ENCODE assay signal across 14 cellular contexts in the genomic region with DNA sequence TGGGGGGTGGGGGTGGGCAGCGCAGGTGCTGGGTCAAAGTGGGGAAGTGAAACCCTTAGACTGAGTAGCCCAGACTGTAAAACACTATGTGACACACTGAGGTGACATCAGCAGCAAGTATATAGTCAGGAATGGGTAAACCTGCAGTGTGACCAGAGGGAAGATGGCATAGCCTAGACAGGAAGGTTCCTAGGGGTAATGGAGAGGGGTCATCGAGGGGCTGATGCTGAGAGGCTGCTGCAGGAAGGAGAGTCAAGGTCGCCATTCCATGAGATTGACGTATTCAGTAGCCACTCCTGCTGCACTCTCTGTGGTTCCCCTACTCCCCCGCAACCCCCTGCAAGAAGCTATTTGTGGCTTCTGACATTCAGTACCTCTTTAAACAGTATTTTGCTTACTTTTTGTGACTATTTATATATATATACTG.
A peak's percentile ranks its signal among the peaks of the same experiment; 100 is the strongest.
DNase-seq lines count a peak whose midpoint lies in the region; ATAC-seq, FAIRE-seq and TF ChIP-seq lines count a peak whose summit lies in the region.
"Had no signal": no experiment of that assay in that cellular context is flagged by ENCODE, and none has a peak within 500 bp of the region (broad histone marks: within the 10 kb centered on the region; RNA-seq: fewer than 3 reads in every experiment).

No MANE protein-coding gene starts in this region.

- H3K9ac ChIP-seq in endodermal cell (ENCODE audit: extremely low read depth, low read length, poor library complexity, severe bottlenecking): no peak overlapping the region

- H3K9me3 Mint-ChIP-seq in endodermal cell: no peaks in the 10 kb centered on the region
- H3K9me3 Mint-ChIP-seq: stimulated activated naive CD8-positive, alpha-beta T cell treated with anti-CD3 and anti-CD28 coated beads, Interleukin-15, amount 100 ng/mL, for 72 hours had no signal

- H3K9me3 ChIP-seq in prostate gland (no peaks in the 10 kb centered on the region), endodermal cell (ENCODE audit: control insufficient read depth, low read length) (no peaks in the 10 kb centered on the region)
- H3K9me3 ChIP-seq: gastrocnemius medialis had no signal

- H3K4me1 ChIP-seq in prostate gland (replicated peaks): no peaks in the 10 kb centered on the region
- peaks cover 18% of the 10 kb centered on the region for H3K4me1 ChIP-seq in endodermal cell (ENCODE audit: control insufficient read depth, insufficient read depth, low read length)
- H3K4me1 ChIP-seq: gastrocnemius medialis had no signal

- TF ChIP-seq CTCF in GM20000 (IDR thresholded peaks at IDR 0.05; ENCODE audit: extremely low read depth, missing control alignments): no peak
- TF ChIP-seq CTCF in prostate gland (IDR thresholded peaks at IDR 0.05): no peak
- no peak for TF ChIP-seq CTCF in endodermal cell (conservative IDR thresholded peaks at IDR 0.05)

- no peak for TF ChIP-seq POLR2A in prostate gland (IDR thresholded peaks at IDR 0.05)

- H3K27ac ChIP-seq in prostate gland (no peak overlapping the region), endodermal cell (ENCODE audit: low read depth, low read length) (no peak overlapping the region)
- H3K27ac ChIP-seq: gastrocnemius medialis had no signal

- H3K4me3 ChIP-seq in prostate gland (no peak overlapping the region), endodermal cell (ENCODE audit: low read length) (no peak overlapping the region)
- H3K4me3 ChIP-seq: gastrocnemius medialis, lung had no signal

- no peak overlapping the region for H3K27ac Mint-ChIP-seq in endodermal cell
- H3K27ac Mint-ChIP-seq: activated naive CD8-positive, alpha-beta T cell; stimulated activated naive CD8-positive, alpha-beta T cell treated with anti-CD3 and anti-CD28 coated beads, Interleukin-15, amount 100 ng/mL, for 72 hours had no signal

- H3K4me1 Mint-ChIP-seq in endodermal cell: peaks cover 37% of the 10 kb centered on the region
- H3K4me1 Mint-ChIP-seq: stimulated activated naive CD8-positive, alpha-beta T cell treated with anti-CD3 and anti-CD28 coated beads, Interleukin-15, amount 100 ng/mL, for 72 hours had no signal

- peak; percentile 8 for DNase-seq in GM18507 (ENCODE audit: extremely low spot score, insufficient read length, low read depth)
- DNase-seq in GM20000 (ENCODE audit: low spot score): peak; percentile 40
- no peak for DNase-seq in prostate gland (ENCODE audit: low spot score)
- no peak for DNase-seq in NCI-H1417 (lab: John Stamatoyannopoulos, UW)
- DNase-seq in stimulated activated CD4-positive, alpha-beta T cell treated with anti-CD3 and anti-CD28 coated beads, Interleukin-2, amount 100 ng/mL, for 48 hours: no peak
- no peak for DNase-seq in endodermal cell
- DNase-seq: gastrocnemius medialis; HCEC 1CT; NCI-H446; stimulated activated naive CD8-positive, alpha-beta T cell treated with anti-CD3 and anti-CD28 coated beads, Interleukin-15, amount 100 ng/mL, for 72 hours had no signal

- 86% methylated on average over 5 of the region's 5 CpGs for WGBS in prostate gland
- 95 to 100% methylated on average over 2 to 5 of the region's 5 CpGs for WGBS in endodermal cell (ENCODE audit: insufficient coverage in 1 of 2, insufficient read length in 1 of 2), 2 experiments

- peaks cover 9% of the 10 kb centered on the region for H3K36me3 Mint-ChIP-seq in endodermal cell (ENCODE audit: low read depth)
- H3K36me3 Mint-ChIP-seq: activated naive CD8-positive, alpha-beta T cell had no signal

- FAIRE-seq in GM18507 (lab: Jason Lieb, UNC): peak; percentile 26

- ATAC-seq in HG02970 (IDR thresholded peaks at IDR 0.05; ENCODE audit: low FRiP score, unreplicated experiment) (peak; percentile 54), HG03575 (IDR thresholded peaks at IDR 0.05; ENCODE audit: extremely low read depth, insufficient number of reproducible peaks, low FRiP score, unreplicated experiment) (peak; percentile 95)
- ATAC-seq: gastrocnemius medialis; stimulated activated naive CD8-positive, alpha-beta T cell treated with anti-CD3 and anti-CD28 coated beads, Interleukin-15, amount 100 ng/mL, for 72 hours had no signal

- no peaks in the 10 kb centered on the region for H3K27me3 Mint-ChIP-seq in endodermal cell (ENCODE audit: insufficient read depth)
- H3K27me3 Mint-ChIP-seq: activated naive CD8-positive, alpha-beta T cell; stimulated activated naive CD8-positive, alpha-beta T cell treated with anti-CD3 and anti-CD28 coated beads, Interleukin-15, amount 100 ng/mL, for 72 hours had no signal

- H3K4me3 Mint-ChIP-seq in endodermal cell: no peak overlapping the region
- H3K4me3 Mint-ChIP-seq: activated naive CD8-positive, alpha-beta T cell; stimulated activated naive CD8-positive, alpha-beta T cell treated with anti-CD3 and anti-CD28 coated beads, Interleukin-15, amount 100 ng/mL, for 72 hours had no signal

- H3K27me3 ChIP-seq in prostate gland (replicated peaks; ENCODE audit: insufficient read depth) (no peaks in the 10 kb centered on the region), endodermal cell (ENCODE audit: control insufficient read depth, insufficient read depth, low read length, poor library complexity, severe bottlenecking) (no peaks in the 10 kb centered on the region)
- H3K27me3 ChIP-seq: gastrocnemius medialis had no signal

- intact Hi-C loops in prostate gland (cut with DNase I): no loop called here

- no peaks in the 10 kb centered on the region for H3K36me3 ChIP-seq in prostate gland
- H3K36me3 ChIP-seq in endodermal cell (ENCODE audit: control insufficient read depth, insufficient read depth, low read length): no peaks in the 10 kb centered on the region
- H3K36me3 ChIP-seq: gastrocnemius medialis had no signal

Comparison
In these comparisons a context has a peak if more than half of its experiments do, and no peak if none do; other contexts are left out.
1. DNase-seq: peak in GM18507 (single experiment) and GM20000 (single experiment); none in prostate gland (single experiment), NCI-H1417 (0 of 3), stimulated activated CD4-positive, alpha-beta T cell treated with anti-CD3 and anti-CD28 coated beads, Interleukin-2, amount 100 ng/mL, for 48 hours (0 of 2) and endodermal cell (single experiment).